Comparison of ENCODE assay signal across 8 cellular contexts in the genomic region with DNA sequence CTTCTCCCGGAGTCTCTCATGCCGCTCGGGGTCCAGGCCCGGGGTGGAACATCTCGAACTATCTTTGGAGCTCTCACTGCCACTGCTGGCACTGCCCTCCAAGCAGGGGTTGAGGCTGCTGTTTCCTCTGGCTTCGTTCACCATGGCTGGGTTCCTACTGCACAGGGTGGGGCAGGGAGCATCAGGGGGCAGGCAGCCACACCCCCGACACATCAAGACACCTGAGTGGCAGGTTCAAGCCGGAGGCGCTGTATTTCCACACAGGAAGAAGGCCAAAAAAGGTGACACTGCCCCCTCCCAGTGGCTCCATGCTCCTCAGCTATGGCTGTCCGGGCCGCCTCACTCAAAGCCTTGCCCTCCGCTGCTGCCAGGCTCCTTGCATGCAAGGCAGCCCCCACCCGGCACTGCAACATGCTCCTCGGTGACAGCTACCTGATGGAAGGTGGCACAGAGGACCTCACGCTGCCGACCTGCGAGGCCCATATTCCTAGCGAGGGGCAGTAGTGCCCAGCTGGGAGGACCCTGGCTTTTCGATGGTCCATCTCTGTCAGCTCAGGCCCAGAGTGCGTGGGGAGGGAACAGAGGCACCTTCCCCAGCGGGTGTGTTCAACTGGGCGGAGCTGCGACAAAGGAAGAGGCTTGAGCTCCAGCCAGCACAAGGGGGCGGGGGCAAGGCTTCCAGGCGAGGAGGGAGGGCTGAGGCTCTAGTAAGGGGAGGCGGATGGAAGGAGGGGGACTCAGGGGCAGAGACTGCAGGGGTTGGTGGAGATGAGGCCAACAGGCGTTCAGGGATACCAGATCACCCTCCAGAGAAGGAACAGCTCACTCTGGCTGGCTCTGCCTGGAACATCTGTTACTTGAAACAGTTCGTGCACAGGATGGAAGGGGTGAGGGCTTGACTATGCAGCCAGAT. TPM values are rescaled to one million over a fixed set of nuclear protein-coding genes. Genes with fewer than 3 reads are reported as not detected.
DNase-seq lines count a peak whose midpoint lies in the region; ATAC-seq and TF ChIP-seq lines count a peak whose summit lies in the region.

No MANE protein-coding gene starts in this region.

- H3K9me3 ChIP-seq in lower lobe of right lung, result no peaks in the 10 kb centered on the region

- peaks cover 38% of the 10 kb centered on the region for H3K36me3 Mint-ChIP-seq in activated CD8-positive, alpha-beta T cell treated with anti-CD3 and anti-CD28 coated beads, Interleukin-2, amount 10 ng/mL, durations not matched to agents 7 days and 5 days (ENCODE audit: low read depth)

- H3K27me3 Mint-ChIP-seq in activated CD8-positive, alpha-beta T cell treated with anti-CD3 and anti-CD28 coated beads, Interleukin-2, amount 10 ng/mL, durations not matched to agents 7 days and 5 days (ENCODE audit: low read depth), result no peaks in the 10 kb centered on the region

- H3K4me1 ChIP-seq in lower lobe of right lung, result peaks cover 61% of the 10 kb centered on the region

- H3K4me3 Mint-ChIP-seq in activated CD8-positive, alpha-beta T cell treated with anti-CD3 and anti-CD28 coated beads, Interleukin-2, amount 10 ng/mL, durations not matched to agents 7 days and 5 days, result peak overlapping the region; percentile 97

- peak overlapping the region; percentile 88 for H3K27ac Mint-ChIP-seq in activated CD8-positive, alpha-beta T cell treated with anti-CD3 and anti-CD28 coated beads, Interleukin-2, amount 10 ng/mL, durations not matched to agents 7 days and 5 days

- intact Hi-C loops in lower lobe of right lung (cut with DNase I), result no loop called here

- H3K27me3 ChIP-seq in lower lobe of right lung (ENCODE audit: low read depth), result no peaks in the 10 kb centered on the region

- peaks cover 41% of the 10 kb centered on the region for H3K36me3 ChIP-seq in lower lobe of right lung

- CTCF ChIA-PET in activated CD8-positive, alpha-beta T cell treated with anti-CD3 and anti-CD28 coated beads, Interleukin-2, amount 10 ng/mL, durations not matched to agents 7 days and 5 days (lab: Charles Lee), result interaction anchor here (0.9 to 2.1 kb wide), 5 partner anchors 18 to 139 kb away, joined by 3 to 6 read pairs (median 4); partner anchors contain the start of gene FBXO6

- peak; percentile 27 for ATAC-seq in GM19438 (IDR thresholded peaks at IDR 0.05; ENCODE audit: low read depth, unreplicated experiment)
- peak; percentile 54 for ATAC-seq in activated CD8-positive, alpha-beta T cell treated with anti-CD3 and anti-CD28 coated beads, Interleukin-2, amount 10 ng/mL, durations not matched to agents 7 days and 5 days
- peak; percentile 66 to 70 for ATAC-seq in lower lobe of right lung

- H3K4me3 ChIP-seq in lower lobe of right lung, result peak overlapping the region; percentile 82

- POLR2A ChIA-PET in activated CD8-positive, alpha-beta T cell treated with anti-CD3 and anti-CD28 coated beads, Interleukin-2, amount 10 ng/mL, durations not matched to agents 7 days and 5 days (lab: Charles Lee), result interaction anchor here (0.6 to 4.6 kb wide), 5 partner anchors 19 to 791 kb away, joined by 3 to 103 read pairs (median 4); partner anchors contain the start of gene FBXO6

- H3K27ac ChIP-seq in lower lobe of right lung, result peak overlapping the region; percentile 96

- H3K9me3 Mint-ChIP-seq in activated CD8-positive, alpha-beta T cell treated with anti-CD3 and anti-CD28 coated beads, Interleukin-2, amount 10 ng/mL, durations not matched to agents 7 days and 5 days (ENCODE audit: insufficient read depth), result no peaks in the 10 kb centered on the region

- peaks cover 55% of the 10 kb centered on the region for H3K4me1 Mint-ChIP-seq in activated CD8-positive, alpha-beta T cell treated with anti-CD3 and anti-CD28 coated beads, Interleukin-2, amount 10 ng/mL, durations not matched to agents 7 days and 5 days (ENCODE audit: low read depth)

- TF ChIP-seq CTCF in lower lobe of right lung (IDR thresholded peaks at IDR 0.05), result no peak

- DNase-seq in AG08396 (ENCODE audit: low spot score) (peak; percentile 89), NCI-H446 treated with DMSO at 0.1 percent for 48 hours (lab: John Stamatoyannopoulos, UW) (peak; percentile 88), lower lobe of right lung (peak; percentile 93), DMS53 treated with DMSO at 0.1 percent for 48 hours (lab: John Stamatoyannopoulos, UW; ENCODE audit: unreplicated experiment) (no peak)
- DNase-seq in activated CD8-positive, alpha-beta T cell treated with anti-CD3 and anti-CD28 coated beads, Interleukin-2, amount 10 ng/mL, durations not matched to agents 7 days and 5 days, result peak; percentile 91
- DNase-seq in effector CD8-positive, alpha-beta T cell (lab: John Stamatoyannopoulos, UW), result peak; percentile 70
- peak; percentile 63 to 69 for DNase-seq in stimulated activated CD4-positive, alpha-beta T cell treated with anti-CD3 and anti-CD28 coated beads, Interleukin-4, amount 100 ng/mL, for 4 hours

RNA-seq across cellular contexts. Expression of gene MTHFR, which starts 2.5 kb away (rescaled TPM):
- total RNA-seq in activated CD8-positive, alpha-beta T cell treated with anti-CD3 and anti-CD28 coated beads, Interleukin-2, amount 10 ng/mL, durations not matched to agents 7 days and 5 days, result 10 to 100 TPM; 32.4 to 34.6 TPM
- total RNA-seq in lower lobe of right lung, result 45.4 TPM

RNA-seq across cellular contexts. Expression of gene CLCN6, which starts 2.8 kb away (rescaled TPM):
- 10 to 100 TPM; 19.7 to 20.9 TPM for total RNA-seq in activated CD8-positive, alpha-beta T cell treated with anti-CD3 and anti-CD28 coated beads, Interleukin-2, amount 10 ng/mL, durations not matched to agents 7 days and 5 days
- 29.2 TPM for total RNA-seq in lower lobe of right lung

RNA-seq across cellular contexts. Expression of gene C1orf167, which starts 41.2 kb away (rescaled TPM):
- not detected for total RNA-seq in activated CD8-positive, alpha-beta T cell treated with anti-CD3 and anti-CD28 coated beads, Interleukin-2, amount 10 ng/mL, durations not matched to agents 7 days and 5 days
- total RNA-seq in lower lobe of right lung, result 2.2 TPM

RNA-seq across cellular contexts. Expression of gene NPPA, which starts 44.4 kb away (rescaled TPM):
- total RNA-seq in activated CD8-positive, alpha-beta T cell treated with anti-CD3 and anti-CD28 coated beads, Interleukin-2, amount 10 ng/mL, durations not matched to agents 7 days and 5 days, result not detected
- total RNA-seq in lower lobe of right lung, result 2.6 TPM

RNA-seq across cellular contexts. Expression of gene NPPB, which starts 55.5 kb away (rescaled TPM):
- total RNA-seq in activated CD8-positive, alpha-beta T cell treated with anti-CD3 and anti-CD28 coated beads, Interleukin-2, amount 10 ng/mL, durations not matched to agents 7 days and 5 days, result not detected
- not detected for total RNA-seq in lower lobe of right lung
